ENCODE assay signal across 28 cellular contexts in genomic region chr12:25184132-25184531, GRCh38. TPM values are rescaled to one million over a fixed set of nuclear protein-coding genes. Genes with fewer than 3 reads are reported as not detected.
"Had no signal": no experiment of that assay in that cellular context is flagged by ENCODE, and none has a peak within 500 bp of the region (broad histone marks: within the 10 kb centered on the region; RNA-seq: fewer than 3 reads in every experiment).

No MANE protein-coding gene starts in this region.

- DNase-seq: activated CD4-positive, alpha-beta memory T cell treated with anti-CD3 and anti-CD28 coated beads, Interleukin-2, amount 10 ng/mL, durations not matched to agents 7 days and 5 days; activated CD4-positive, alpha-beta T cell treated with anti-CD3 and anti-CD28 coated beads for 1 hour; activated CD4-positive, alpha-beta T cell treated with anti-CD3 and anti-CD28 coated beads, Interleukin-2, amount 50 U/mL, for 1 hour; activated CD8-positive, alpha-beta memory T cell treated with anti-CD3 and anti-CD28 coated beads, Interleukin-2, amount 50 U/mL, for 48 hours; activated gamma-delta T cell; activated naive CD4-positive, alpha-beta T cell treated with anti-CD3 and anti-CD28 coated beads, Interleukin-2, amount 10 ng/mL, durations not matched to agents 7 days and 5 days; activated T-cell treated with anti-CD3 and anti-CD28 coated beads, Interleukin-2, amount 50 U/mL, for 4 hours; adrenal gland; aorta; caudate nucleus; MG63; MV-4-11; NCI-H1105; NCI-H1436; NCI-H1694 treated with DMSO at 0.1 percent for 48 hours; NCI-H2029 treated with DMSO at 0.1 percent for 48 hours; NCI-H345; NCI-H510A; NCI-H526 treated with DMSO at 0.1 percent for 48 hours; NCI-H82; Peyer's patch; Right ventricle myocardium superior; SJCRH30; SW 1271 had no signal

- H3K27me3 Mint-ChIP-seq: activated naive CD4-positive, alpha-beta T cell treated with anti-CD3 and anti-CD28 coated beads, Interleukin-2, amount 10 ng/mL, durations not matched to agents 7 days and 5 days had no signal

- H3K27ac Mint-ChIP-seq: activated CD4-positive, alpha-beta memory T cell treated with anti-CD3 and anti-CD28 coated beads, Interleukin-2, amount 10 ng/mL, durations not matched to agents 7 days and 5 days; activated naive CD4-positive, alpha-beta T cell treated with anti-CD3 and anti-CD28 coated beads, Interleukin-2, amount 10 ng/mL, durations not matched to agents 7 days and 5 days; T-helper 1 cell treated with Interleukin-12 subunit alpha and Interleukin-12 subunit beta and Interleukin-4 antibody, amounts not matched to agents 30 μg/mL and 1 μg/mL, for 36 hours had no signal

- H3K9me3 Mint-ChIP-seq: activated naive CD4-positive, alpha-beta T cell treated with anti-CD3 and anti-CD28 coated beads, Interleukin-2, amount 10 ng/mL, durations not matched to agents 7 days and 5 days; activated T-cell treated with anti-CD3 and anti-CD28 coated beads, Interleukin-2, amount 50 U/mL, for 4 hours; T-helper 1 cell treated with Interleukin-12 subunit alpha and Interleukin-12 subunit beta and Interleukin-4 antibody, amounts not matched to agents 30 μg/mL and 1 μg/mL, for 36 hours had no signal

- H3K36me3 Mint-ChIP-seq: activated naive CD4-positive, alpha-beta T cell treated with anti-CD3 and anti-CD28 coated beads, Interleukin-2, amount 10 ng/mL, durations not matched to agents 7 days and 5 days had no signal

- H3K4me3 Mint-ChIP-seq: activated CD4-positive, alpha-beta memory T cell treated with anti-CD3 and anti-CD28 coated beads, Interleukin-2, amount 10 ng/mL, durations not matched to agents 7 days and 5 days; activated naive CD4-positive, alpha-beta T cell treated with anti-CD3 and anti-CD28 coated beads, Interleukin-2, amount 10 ng/mL, durations not matched to agents 7 days and 5 days; activated T-cell treated with anti-CD3 and anti-CD28 coated beads, Interleukin-2, amount 50 U/mL, for 4 hours; T-helper 1 cell treated with Interleukin-12 subunit alpha and Interleukin-12 subunit beta and Interleukin-4 antibody, amounts not matched to agents 30 μg/mL and 1 μg/mL, for 36 hours had no signal

- ATAC-seq: activated T-cell treated with anti-CD3 and anti-CD28 coated beads, Interleukin-2, amount 50 U/mL, for 4 hours; HepG2; SK-N-SH treated with all-trans-retinoic acid at 6 μM for 48 hours had no signal

RNA-seq across cellular contexts. Expression of gene DNAI7, which starts 10.8 kb away (rescaled TPM):
- total RNA-seq: activated CD4-positive, alpha-beta memory T cell treated with anti-CD3 and anti-CD28 coated beads, Interleukin-2, amount 10 ng/mL, durations not matched to agents 7 days and 5 days; activated T-cell treated with anti-CD3 and anti-CD28 coated beads, Interleukin-2, amount 50 U/mL, for 4 hours; OCI-LY7; SJCRH30 had no signal
